In genomic region chr10:987635-987905, GRCh38 we compare ENCODE assay signal across 2 cellular contexts.
TF ChIP-seq lines count a peak whose summit lies in the region.

No MANE protein-coding gene starts in this region.

TF ChIP-seq in GM12878, 131 proteins besides CTCF, POLR2A, EP300 and RAD21:
- TF ChIP-seq ZNF384 (IDR thresholded peaks at IDR 0.05; ENCODE audit: borderline replicate concordance, low read depth, low read length): no peak
- TF ChIP-seq HDGF (IDR thresholded peaks at IDR 0.05): no peak
- TF ChIP-seq ZNF217 (IDR thresholded peaks at IDR 0.05): no peak
- TF ChIP-seq DPF2 (IDR thresholded peaks at IDR 0.05): no peak
- no peak for TF ChIP-seq SMAD5 (IDR thresholded peaks at IDR 0.05; ENCODE audit: low read depth)
- TF ChIP-seq, protein P1, sequence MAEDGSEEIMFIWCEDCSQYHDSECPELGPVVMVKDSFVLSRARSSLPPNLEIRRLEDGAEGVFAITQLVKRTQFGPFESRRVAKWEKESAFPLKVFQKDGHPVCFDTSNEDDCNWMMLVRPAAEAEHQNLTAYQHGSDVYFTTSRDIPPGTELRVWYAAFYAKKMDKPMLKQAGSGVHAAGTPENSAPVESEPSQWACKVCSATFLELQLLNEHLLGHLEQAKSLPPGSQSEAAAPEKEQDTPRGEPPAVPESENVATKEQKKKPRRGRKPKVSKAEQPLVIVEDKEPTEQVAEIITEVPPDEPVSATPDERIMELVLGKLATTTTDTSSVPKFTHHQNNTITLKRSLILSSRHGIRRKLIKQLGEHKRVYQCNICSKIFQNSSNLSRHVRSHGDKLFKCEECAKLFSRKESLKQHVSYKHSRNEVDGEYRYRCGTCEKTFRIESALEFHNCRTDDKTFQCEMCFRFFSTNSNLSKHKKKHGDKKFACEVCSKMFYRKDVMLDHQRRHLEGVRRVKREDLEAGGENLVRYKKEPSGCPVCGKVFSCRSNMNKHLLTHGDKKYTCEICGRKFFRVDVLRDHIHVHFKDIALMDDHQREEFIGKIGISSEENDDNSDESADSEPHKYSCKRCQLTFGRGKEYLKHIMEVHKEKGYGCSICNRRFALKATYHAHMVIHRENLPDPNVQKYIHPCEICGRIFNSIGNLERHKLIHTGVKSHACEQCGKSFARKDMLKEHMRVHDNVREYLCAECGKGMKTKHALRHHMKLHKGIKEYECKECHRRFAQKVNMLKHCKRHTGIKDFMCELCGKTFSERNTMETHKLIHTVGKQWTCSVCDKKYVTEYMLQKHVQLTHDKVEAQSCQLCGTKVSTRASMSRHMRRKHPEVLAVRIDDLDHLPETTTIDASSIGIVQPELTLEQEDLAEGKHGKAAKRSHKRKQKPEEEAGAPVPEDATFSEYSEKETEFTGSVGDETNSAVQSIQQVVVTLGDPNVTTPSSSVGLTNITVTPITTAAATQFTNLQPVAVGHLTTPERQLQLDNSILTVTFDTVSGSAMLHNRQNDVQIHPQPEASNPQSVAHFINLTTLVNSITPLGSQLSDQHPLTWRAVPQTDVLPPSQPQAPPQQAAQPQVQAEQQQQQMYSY (CRISPR knock-in tag; IDR thresholded peaks at IDR 0.05): no peak

TF ChIP-seq in liver, 16 proteins besides CTCF, POLR2A, EP300 and RAD21:
- TF ChIP-seq NR2F2 (IDR thresholded peaks at IDR 0.05) (no peak), HNF4G (IDR thresholded peaks at IDR 0.05) (no peak), ATF3 (IDR thresholded peaks at IDR 0.05) (no peak), MAX (IDR thresholded peaks at IDR 0.05) (no peak), TAF1 (conservative IDR thresholded peaks at IDR 0.05) (no peak), YY1 (IDR thresholded peaks at IDR 0.05) (no peak), GABPA (IDR thresholded peaks at IDR 0.05 in 1 of 2, conservative IDR thresholded peaks at IDR 0.05 in 1 of 2) (no peak), JUND (IDR thresholded peaks at IDR 0.05) (no peak), EGR1 (IDR thresholded peaks at IDR 0.05; ENCODE audit: low read depth in 2 of 2) (no peak), RXRA (IDR thresholded peaks at IDR 0.05) (no peak), HNF4A (conservative IDR thresholded peaks at IDR 0.05) (no peak), FOXA1 (IDR thresholded peaks at IDR 0.05) (no peak), FOXA2 (IDR thresholded peaks at IDR 0.05) (no peak), SP1 (IDR thresholded peaks at IDR 0.05) (no peak), ZBTB33 (IDR thresholded peaks at IDR 0.05) (no peak)
- TF ChIP-seq, protein P2, sequence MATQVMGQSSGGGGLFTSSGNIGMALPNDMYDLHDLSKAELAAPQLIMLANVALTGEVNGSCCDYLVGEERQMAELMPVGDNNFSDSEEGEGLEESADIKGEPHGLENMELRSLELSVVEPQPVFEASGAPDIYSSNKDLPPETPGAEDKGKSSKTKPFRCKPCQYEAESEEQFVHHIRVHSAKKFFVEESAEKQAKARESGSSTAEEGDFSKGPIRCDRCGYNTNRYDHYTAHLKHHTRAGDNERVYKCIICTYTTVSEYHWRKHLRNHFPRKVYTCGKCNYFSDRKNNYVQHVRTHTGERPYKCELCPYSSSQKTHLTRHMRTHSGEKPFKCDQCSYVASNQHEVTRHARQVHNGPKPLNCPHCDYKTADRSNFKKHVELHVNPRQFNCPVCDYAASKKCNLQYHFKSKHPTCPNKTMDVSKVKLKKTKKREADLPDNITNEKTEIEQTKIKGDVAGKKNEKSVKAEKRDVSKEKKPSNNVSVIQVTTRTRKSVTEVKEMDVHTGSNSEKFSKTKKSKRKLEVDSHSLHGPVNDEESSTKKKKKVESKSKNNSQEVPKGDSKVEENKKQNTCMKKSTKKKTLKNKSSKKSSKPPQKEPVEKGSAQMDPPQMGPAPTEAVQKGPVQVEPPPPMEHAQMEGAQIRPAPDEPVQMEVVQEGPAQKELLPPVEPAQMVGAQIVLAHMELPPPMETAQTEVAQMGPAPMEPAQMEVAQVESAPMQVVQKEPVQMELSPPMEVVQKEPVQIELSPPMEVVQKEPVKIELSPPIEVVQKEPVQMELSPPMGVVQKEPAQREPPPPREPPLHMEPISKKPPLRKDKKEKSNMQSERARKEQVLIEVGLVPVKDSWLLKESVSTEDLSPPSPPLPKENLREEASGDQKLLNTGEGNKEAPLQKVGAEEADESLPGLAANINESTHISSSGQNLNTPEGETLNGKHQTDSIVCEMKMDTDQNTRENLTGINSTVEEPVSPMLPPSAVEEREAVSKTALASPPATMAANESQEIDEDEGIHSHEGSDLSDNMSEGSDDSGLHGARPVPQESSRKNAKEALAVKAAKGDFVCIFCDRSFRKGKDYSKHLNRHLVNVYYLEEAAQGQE (IDR thresholded peaks at IDR 0.05): no peak
TF ChIP-seq in liver: peak in this region for 0.
